ENCODE assay signal across 8 cellular contexts in the genomic region with DNA sequence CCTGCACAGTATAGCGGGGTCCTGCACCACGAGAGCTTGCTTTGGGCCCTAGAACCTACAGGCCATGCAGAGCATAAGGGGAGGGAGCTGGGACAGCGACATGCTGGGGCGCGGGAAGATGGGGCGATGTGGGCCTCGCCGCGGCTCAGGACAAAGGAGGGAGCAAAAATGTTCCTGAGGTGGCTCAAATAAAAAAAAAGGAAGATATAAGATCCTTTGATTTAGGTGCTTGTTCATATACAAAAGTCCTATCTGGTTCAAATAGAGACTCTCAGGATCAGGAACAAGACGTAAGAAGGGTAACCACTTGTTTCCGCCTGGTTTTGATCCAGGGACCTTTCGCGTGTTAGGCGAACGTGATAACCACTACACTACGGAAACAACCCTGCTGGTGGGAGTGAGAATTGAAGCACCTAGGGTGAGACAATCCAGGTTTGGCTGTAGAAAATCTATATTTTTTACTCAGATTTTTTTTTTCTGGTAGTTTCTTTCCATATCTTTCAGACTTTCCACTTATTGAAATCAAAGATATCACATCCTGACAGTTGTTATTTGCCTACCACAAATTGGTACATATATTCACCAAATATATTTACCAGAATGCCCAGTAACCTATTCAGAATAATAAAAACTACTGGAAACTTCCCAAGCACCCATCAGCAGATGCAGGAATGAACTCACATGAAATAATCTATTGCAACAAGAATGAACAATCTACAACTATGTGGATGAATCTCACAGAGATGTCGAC.
A peak's percentile ranks its signal among the peaks of the same experiment; 100 is the strongest.
DNase-seq lines count a peak whose midpoint lies in the region; ATAC-seq and TF ChIP-seq lines count a peak whose summit lies in the region.

No MANE protein-coding gene starts in this region.

- CTCF ChIA-PET in RWPE1 (lab: Yijun Ruan, JAX), result no interaction called here

- ATAC-seq in HG02642 (IDR thresholded peaks at IDR 0.05; ENCODE audit: poor library complexity, unreplicated experiment) (peak; percentile 52), GM18498 (IDR thresholded peaks at IDR 0.05; ENCODE audit: unreplicated experiment) (no peak)

- no peak overlapping the region for H3K27ac ChIP-seq in RWPE1
- H3K27ac ChIP-seq in substantia nigra (ENCODE audit: low read depth, low read length, poor library complexity, severe bottlenecking), result no peak overlapping the region

- POLR2A ChIA-PET in RWPE1 (lab: Yijun Ruan, JAX; ENCODE audit: low non-redundant PET), result no interaction called here

- DNase-seq in DMS53 treated with DMSO at 0.1 percent for 48 hours (lab: John Stamatoyannopoulos, UW; ENCODE audit: unreplicated experiment) (peak; percentile 8), RWPE1 (ENCODE audit: low spot score) (no peak), ecto neural progenitor cell (ENCODE audit: low spot score) (peak; percentile 78), retinal pigment epithelial cell (ENCODE audit: low read depth) (peak; percentile 34), NCI-H2196 treated with DMSO at 0.1 percent for 48 hours (lab: John Stamatoyannopoulos, UW; ENCODE audit: unreplicated experiment) (no peak), substantia nigra (lab: John Stamatoyannopoulos, UW) (no peak)

- peak overlapping the region; percentile 38 for H3K4me3 ChIP-seq in retinal pigment epithelial cell (ENCODE audit: low read length)

- 0 out of 2 replicates have a peak, but pooled peaks have one; percentile 5 for TF ChIP-seq CTCF in RWPE1 (conservative IDR thresholded peaks at IDR 0.05; ENCODE audit: low read depth)
- peak; percentile 53 for TF ChIP-seq CTCF in retinal pigment epithelial cell (conservative IDR thresholded peaks at IDR 0.05; ENCODE audit: low read depth, low read length)

Comparison
In these comparisons a context has a peak if more than half of its experiments do, and no peak if none do; other contexts are left out.
1. DNase-seq: peak in DMS53 treated with DMSO at 0.1 percent for 48 hours (single experiment), ecto neural progenitor cell (single experiment) and retinal pigment epithelial cell (single experiment); none in RWPE1 (single experiment), NCI-H2196 treated with DMSO at 0.1 percent for 48 hours (single experiment) and substantia nigra (0 of 49).